Comparison of ENCODE assay signal across 14 cellular contexts in genomic region chr10:5959581-5960069, GRCh38.
"Had no signal": no experiment of that assay in that cellular context is flagged by ENCODE, and none has a peak within 500 bp of the region (broad histone marks: within the 10 kb centered on the region; RNA-seq: fewer than 3 reads in every experiment).

No MANE protein-coding gene starts in this region.

- DNase-seq: activated CD4-positive, alpha-beta memory T cell treated with anti-CD3 and anti-CD28 coated beads for 36 hours; activated CD4-positive, alpha-beta T cell treated with anti-CD3 and anti-CD28 coated beads for 36 hours; activated CD8-positive, alpha-beta memory T cell treated with anti-CD3 and anti-CD28 coated beads, Interleukin-2, amount 10 ng/mL, durations not matched to agents 7 days and 5 days; activated naive CD4-positive, alpha-beta T cell treated with Interleukin-2 at 50 U/mL for 16 hours; brain microvascular endothelial cell; cortex of kidney; effector CD4-positive, alpha-beta T cell; immature natural killer cell; left cardiac atrium; mesendoderm; naive thymus-derived CD8-positive, alpha-beta T cell; stimulated activated CD4-positive, alpha-beta T cell treated with anti-CD3 and anti-CD28 coated beads, Interleukin-12 subunit alpha, Interleukin-12 subunit beta, amount 100 ng/mL, for 4 hours; stimulated activated CD4-positive, alpha-beta T cell treated with anti-CD3 and anti-CD28 coated beads, Interleukin-1b, Interleukin-23, amount 100 ng/mL, for 48 hours; stimulated activated naive CD8-positive, alpha-beta T cell treated with anti-CD3 and anti-CD28 coated beads, Interleukin-15, Interleukin-2, amounts not matched to agents 100 U/mL and 50 U/mL, for 24 hours had no signal

- H3K27ac ChIP-seq: brain microvascular endothelial cell had no signal

- ATAC-seq: activated CD4-positive, alpha-beta T cell treated with anti-CD3 and anti-CD28 coated beads for 36 hours; activated CD8-positive, alpha-beta memory T cell treated with anti-CD3 and anti-CD28 coated beads, Interleukin-2, amount 10 ng/mL, durations not matched to agents 7 days and 5 days; naive thymus-derived CD8-positive, alpha-beta T cell; stimulated activated naive CD8-positive, alpha-beta T cell treated with anti-CD3 and anti-CD28 coated beads, Interleukin-15, Interleukin-2, amounts not matched to agents 100 U/mL and 50 U/mL, for 24 hours had no signal

- H3K36me3 ChIP-seq: brain microvascular endothelial cell had no signal

- H3K27me3 ChIP-seq: brain microvascular endothelial cell had no signal
